ENCODE assay signal across 12 cellular contexts in the genomic region with DNA sequence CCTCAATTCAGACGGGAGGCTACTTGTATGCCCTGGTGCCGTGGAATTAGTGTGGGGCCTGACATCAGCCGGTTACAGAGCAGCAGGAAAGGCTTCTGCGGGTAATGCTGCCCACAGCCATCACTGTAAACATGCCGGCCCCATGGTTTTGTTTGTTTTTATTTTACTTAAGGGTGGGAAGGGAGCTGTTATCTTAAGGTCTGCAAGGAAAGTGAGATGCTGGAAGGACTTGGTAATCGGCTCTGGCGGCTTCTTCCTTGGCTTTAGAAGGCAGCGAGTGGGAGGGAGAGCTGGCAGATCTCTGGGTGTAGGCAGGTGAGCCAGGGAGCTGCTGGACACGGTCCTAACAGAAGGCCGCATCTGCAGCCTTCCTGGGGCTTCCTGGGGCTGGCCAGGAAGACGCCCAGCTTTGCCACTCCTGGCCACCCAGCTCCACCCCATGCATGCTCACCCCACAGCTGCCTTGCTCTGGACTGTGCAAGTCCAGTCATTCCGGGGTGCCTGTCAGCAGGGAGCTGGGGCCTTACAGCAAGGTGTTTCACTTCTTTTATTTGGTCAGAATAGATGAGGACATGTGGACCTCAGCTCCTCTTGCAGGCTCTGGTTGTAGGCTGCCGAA. TPM values are rescaled to one million over a fixed set of nuclear protein-coding genes. Genes with fewer than 3 reads are reported as not detected.
DNase-seq lines count a peak whose midpoint lies in the region; ATAC-seq lines count a peak whose summit lies in the region.
"Had no signal": no experiment of that assay in that cellular context is flagged by ENCODE, and none has a peak within 500 bp of the region (broad histone marks: within the 10 kb centered on the region; RNA-seq: fewer than 3 reads in every experiment).

No MANE protein-coding gene starts in this region.

- no peaks in the 10 kb centered on the region for H3K9me3 Mint-ChIP-seq in stimulated activated naive CD8-positive, alpha-beta T cell treated with anti-CD3 and anti-CD28 coated beads, Interleukin-15, Interleukin-2, amounts not matched to agents 100 ng/mL and 50 ng/mL, for 24 hours
- no peaks in the 10 kb centered on the region for H3K9me3 Mint-ChIP-seq in activated T-helper 2 cell treated with anti-CD3 and anti-CD28 coated beads, Interferon-gamma antibody, Interleukin-2, Interleukin-4, amounts not matched to agents 10 μg/mL and 5 μg/mL and 100 μg/mL, durations not matched to agents 14 hours and 24 hours and 36 hours
- H3K9me3 Mint-ChIP-seq: neural crest cell had no signal

- no peak overlapping the region for H3K4me3 Mint-ChIP-seq in stimulated activated naive CD8-positive, alpha-beta T cell treated with anti-CD3 and anti-CD28 coated beads, Interleukin-15, Interleukin-2, amounts not matched to agents 100 ng/mL and 50 ng/mL, for 24 hours
- H3K4me3 Mint-ChIP-seq in activated T-helper 2 cell treated with anti-CD3 and anti-CD28 coated beads, Interferon-gamma antibody, Interleukin-2, Interleukin-4, amounts not matched to agents 10 μg/mL and 5 μg/mL and 100 μg/mL, durations not matched to agents 14 hours and 24 hours and 36 hours (ENCODE audit: low read depth): peak overlapping the region; percentile 52
- H3K4me3 Mint-ChIP-seq: neural crest cell had no signal

- peaks cover 58% of the 10 kb centered on the region for H3K4me1 Mint-ChIP-seq in stimulated activated naive CD8-positive, alpha-beta T cell treated with anti-CD3 and anti-CD28 coated beads, Interleukin-15, Interleukin-2, amounts not matched to agents 100 ng/mL and 50 ng/mL, for 24 hours (ENCODE audit: low read depth)
- H3K4me1 Mint-ChIP-seq in activated T-helper 2 cell treated with anti-CD3 and anti-CD28 coated beads, Interferon-gamma antibody, Interleukin-2, Interleukin-4, amounts not matched to agents 10 μg/mL and 5 μg/mL and 100 μg/mL, durations not matched to agents 14 hours and 24 hours and 36 hours (ENCODE audit: low read depth): peaks cover 84% of the 10 kb centered on the region
- H3K4me1 Mint-ChIP-seq: neural crest cell had no signal

- DNase-seq in stimulated activated naive CD8-positive, alpha-beta T cell treated with anti-CD3 and anti-CD28 coated beads, Interleukin-15, Interleukin-2, amounts not matched to agents 100 U/mL and 50 U/mL, for 24 hours: no peak
- DNase-seq in activated T-helper 2 cell treated with anti-CD3 and anti-CD28 coated beads, Interferon-gamma antibody, Interleukin-2, Interleukin-4, amounts not matched to agents 10 μg/mL and 5 μg/mL and 100 μg/mL, durations not matched to agents 14 hours and 24 hours and 36 hours (ENCODE audit: low spot score): no peak
- no peak for DNase-seq in left colon
- no peak for DNase-seq in iPS-NIHi11 (ENCODE audit: low spot score)
- DNase-seq: KG1; NCI-H446; stimulated activated CD4-positive, alpha-beta T cell treated with anti-CD3 and anti-CD28 coated beads, Interleukin-1b, Interleukin-23, amount 100 ng/mL, for 48 hours had no signal

- intact Hi-C loops in activated T-helper 2 cell treated with anti-CD3 and anti-CD28 coated beads, Interferon-gamma antibody, Interleukin-2, Interleukin-4, amounts not matched to agents 10 μg/mL and 5 μg/mL and 100 μg/mL, durations not matched to agents 14 hours and 24 hours and 36 hours (cut with micrococcal nuclease): loop anchor here (2.0 kb wide), 1 partner anchor 38 kb away; no protein-coding TSS in a partner anchor
- intact Hi-C loops in left colon (cut with DNase I, micrococcal nuclease): no loop called here

- ATAC-seq in stimulated activated naive CD8-positive, alpha-beta T cell treated with anti-CD3 and anti-CD28 coated beads, Interleukin-15, Interleukin-2, amounts not matched to agents 100 U/mL and 50 U/mL, for 24 hours: no peak
- ATAC-seq in left colon (peak; percentile 66), GM21786 (IDR thresholded peaks at IDR 0.05; ENCODE audit: unreplicated experiment) (no peak), GM18907 (IDR thresholded peaks at IDR 0.05; ENCODE audit: unreplicated experiment) (no peak), GM21717 (IDR thresholded peaks at IDR 0.05; ENCODE audit: unreplicated experiment) (no peak)

- peaks cover 55% of the 10 kb centered on the region for H3K36me3 Mint-ChIP-seq in stimulated activated naive CD8-positive, alpha-beta T cell treated with anti-CD3 and anti-CD28 coated beads, Interleukin-15, Interleukin-2, amounts not matched to agents 100 ng/mL and 50 ng/mL, for 24 hours (ENCODE audit: low read depth)
- H3K36me3 Mint-ChIP-seq in activated T-helper 2 cell treated with anti-CD3 and anti-CD28 coated beads, Interferon-gamma antibody, Interleukin-2, Interleukin-4, amounts not matched to agents 10 μg/mL and 5 μg/mL and 100 μg/mL, durations not matched to agents 14 hours and 24 hours and 36 hours (ENCODE audit: low read depth): peaks cover 67% of the 10 kb centered on the region

- no peaks in the 10 kb centered on the region for H3K27me3 Mint-ChIP-seq in stimulated activated naive CD8-positive, alpha-beta T cell treated with anti-CD3 and anti-CD28 coated beads, Interleukin-15, Interleukin-2, amounts not matched to agents 100 ng/mL and 50 ng/mL, for 24 hours
- no peaks in the 10 kb centered on the region for H3K27me3 Mint-ChIP-seq in activated T-helper 2 cell treated with anti-CD3 and anti-CD28 coated beads, Interferon-gamma antibody, Interleukin-2, Interleukin-4, amounts not matched to agents 10 μg/mL and 5 μg/mL and 100 μg/mL, durations not matched to agents 14 hours and 24 hours and 36 hours (ENCODE audit: low read depth)

- H3K27ac Mint-ChIP-seq in stimulated activated naive CD8-positive, alpha-beta T cell treated with anti-CD3 and anti-CD28 coated beads, Interleukin-15, Interleukin-2, amounts not matched to agents 100 ng/mL and 50 ng/mL, for 24 hours: peak overlapping the region; percentile 65
- H3K27ac Mint-ChIP-seq in activated T-helper 2 cell treated with anti-CD3 and anti-CD28 coated beads, Interferon-gamma antibody, Interleukin-2, Interleukin-4, amounts not matched to agents 10 μg/mL and 5 μg/mL and 100 μg/mL, durations not matched to agents 14 hours and 24 hours and 36 hours: peak overlapping the region; percentile 97

RNA-seq across cellular contexts. Expression of gene FURIN, which starts 54.1 kb away (rescaled TPM):
- 564 and 570 TPM in 2 replicates for total RNA-seq in activated T-helper 2 cell treated with anti-CD3 and anti-CD28 coated beads, Interferon-gamma antibody, Interleukin-2, Interleukin-4, amounts not matched to agents 10 μg/mL and 5 μg/mL and 100 μg/mL, durations not matched to agents 14 hours and 24 hours and 36 hours
- total RNA-seq in left colon: 100 to 1,000 TPM in 1 of 2 donors, 10 to 100 TPM in 1; 74.0 to 101 TPM
